14 cellular contexts compared by ENCODE assay signal in the genomic region with DNA sequence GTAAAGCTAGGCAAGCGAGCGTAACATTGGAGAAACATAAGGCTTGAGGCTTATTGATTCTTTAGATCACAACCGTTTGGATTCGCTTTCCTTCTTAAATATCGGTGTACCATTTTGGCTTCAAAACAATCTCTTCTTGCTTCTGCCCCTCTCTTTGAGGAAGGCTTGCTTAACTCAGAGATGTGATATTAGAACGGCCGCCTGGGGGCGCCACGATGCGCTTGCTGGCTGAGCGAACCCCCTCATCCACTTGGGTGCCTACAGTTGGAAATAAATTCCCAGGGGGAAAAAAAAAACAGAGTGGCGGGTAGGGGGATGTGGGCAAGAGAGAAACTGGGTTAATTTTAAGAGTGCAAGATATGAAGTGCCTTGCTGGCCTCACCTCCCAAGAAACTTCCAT.
DNase-seq lines count a peak whose midpoint lies in the region; ATAC-seq and TF ChIP-seq lines count a peak whose summit lies in the region.
"Had no signal": no experiment of that assay in that cellular context is flagged by ENCODE, and none has a peak within 500 bp of the region (broad histone marks: within the 10 kb centered on the region; RNA-seq: fewer than 3 reads in every experiment).

No MANE protein-coding gene starts in this region.

- 82% methylated on average over 12 of the region's 12 CpGs for WGBS in smooth muscle cell (ENCODE audit: low lambda C conversion rate)

- H3K27me3 ChIP-seq in breast epithelium (no peaks in the 10 kb centered on the region), PC-9 (ENCODE audit: insufficient read depth, low read depth) (peaks cover 12% of the 10 kb centered on the region; the same call in 1 of the 2 replicates), smooth muscle cell (ENCODE audit: low read depth) (no peaks in the 10 kb centered on the region)

- H3K27ac ChIP-seq in breast epithelium (no peak overlapping the region), PC-9 (no peak overlapping the region), smooth muscle cell (ENCODE audit: low read depth) (no peak overlapping the region)

- no peak overlapping the region for H3K4me2 ChIP-seq in PC-9
- no peak overlapping the region for H3K4me2 ChIP-seq in smooth muscle cell

- no peak for DNase-seq in MCF 10A (ENCODE audit: unreplicated experiment)
- no peak for DNase-seq in breast epithelium (ENCODE audit: low spot score in 2 of 2)
- no peak for DNase-seq in PC-9
- peak; percentile 2 to 4 for DNase-seq in erythroblast (lab: John Stamatoyannopoulos, UW)
- DNase-seq in smooth muscle cell (lab: John Stamatoyannopoulos, UW; ENCODE audit: unreplicated experiment): no peak
- no peak for DNase-seq in mucosa of descending colon
- no peak for DNase-seq in RKO (ENCODE audit: low spot score)
- DNase-seq: effector CD8-positive, alpha-beta T cell; NCI-H446; posterior cingulate gyrus; stimulated activated naive B cell treated with anti-CD40 and anti-IgM and Interleukin-4, amounts not matched to agents 10 μg/mL and 1 μg/mL and 100 μg/mL, for 72 hours had no signal

- H2AFZ ChIP-seq in PC-9 (no peak overlapping the region), smooth muscle cell (ENCODE audit: low read depth) (no peak overlapping the region)

- peak; percentile 26 for TF ChIP-seq CTCF in MCF 10A (IDR thresholded peaks at IDR 0.05; ENCODE audit: unreplicated experiment)
- TF ChIP-seq CTCF in breast epithelium (IDR thresholded peaks at IDR 0.05): no peak
- TF ChIP-seq CTCF in PC-9 (conservative IDR thresholded peaks at IDR 0.05): peak; percentile 35; the same call in 1 of the 2 replicates
- peak; percentile 31 for TF ChIP-seq CTCF in smooth muscle cell (IDR thresholded peaks at IDR 0.05; ENCODE audit: borderline replicate concordance, insufficient read depth, poor library complexity, severe bottlenecking)
- no peak for TF ChIP-seq CTCF in mucosa of descending colon (IDR thresholded peaks at IDR 0.05)

- no peak overlapping the region for H3K4me3 Mint-ChIP-seq in MCF 10A (ENCODE audit: unreplicated experiment)
- H3K4me3 Mint-ChIP-seq: memory B cell; stimulated activated naive B cell treated with anti-CD40 and anti-IgM and Interleukin-4, amounts not matched to agents 10 μg/mL and 1 μg/mL and 100 μg/mL, for 72 hours had no signal

- H3K4me1 Mint-ChIP-seq in MCF 10A (ENCODE audit: insufficient read depth, unreplicated experiment): no peaks in the 10 kb centered on the region
- H3K4me1 Mint-ChIP-seq: memory B cell; stimulated activated naive B cell treated with anti-CD40 and anti-IgM and Interleukin-4, amounts not matched to agents 10 μg/mL and 1 μg/mL and 100 μg/mL, for 72 hours had no signal

- no peaks in the 10 kb centered on the region for H3K36me3 Mint-ChIP-seq in MCF 10A (ENCODE audit: insufficient read depth, unreplicated experiment)
- H3K36me3 Mint-ChIP-seq: memory B cell; stimulated activated naive B cell treated with anti-CD40 and anti-IgM and Interleukin-4, amounts not matched to agents 10 μg/mL and 1 μg/mL and 100 μg/mL, for 72 hours had no signal

- no peak overlapping the region for H3K9ac ChIP-seq in smooth muscle cell (ENCODE audit: low read depth)

- no peaks in the 10 kb centered on the region for H3K79me2 ChIP-seq in PC-9 (ENCODE audit: low read depth)
- H3K79me2 ChIP-seq in smooth muscle cell (ENCODE audit: low read depth): peaks cover 5% of the 10 kb centered on the region

- H3F3A ChIP-seq in PC-9 (ENCODE audit: insufficient read depth, low read depth) (no peaks in the 10 kb centered on the region), smooth muscle cell (ENCODE audit: low read depth) (peaks cover 33% of the 10 kb centered on the region)

- H4K20me1 ChIP-seq in PC-9 (ENCODE audit: insufficient read depth): no peaks in the 10 kb centered on the region
- H4K20me1 ChIP-seq in smooth muscle cell (ENCODE audit: low read depth): no peaks in the 10 kb centered on the region

- H3K36me3 ChIP-seq in breast epithelium (no peaks in the 10 kb centered on the region), PC-9 (ENCODE audit: low read depth) (no peaks in the 10 kb centered on the region), smooth muscle cell (ENCODE audit: low read depth) (no peaks in the 10 kb centered on the region), mucosa of descending colon (ENCODE audit: low read depth) (no peaks in the 10 kb centered on the region)

- no peak overlapping the region for H3K27ac Mint-ChIP-seq in MCF 10A (ENCODE audit: low read depth, unreplicated experiment)
- H3K27ac Mint-ChIP-seq: memory B cell; stimulated activated naive B cell treated with anti-CD40 and anti-IgM and Interleukin-4, amounts not matched to agents 10 μg/mL and 1 μg/mL and 100 μg/mL, for 72 hours had no signal

- no peak for ATAC-seq in HG03196 (IDR thresholded peaks at IDR 0.05; ENCODE audit: unreplicated experiment)
- no peak for ATAC-seq in mucosa of descending colon
- ATAC-seq: Right ventricle myocardium inferior; stimulated activated naive B cell treated with anti-CD40 and anti-IgM and Interleukin-4, amounts not matched to agents 10 μg/mL and 1 μg/mL and 100 μg/mL, for 72 hours had no signal

- no peaks in the 10 kb centered on the region for H3K9me3 Mint-ChIP-seq in MCF 10A (ENCODE audit: unreplicated experiment)
- H3K9me3 Mint-ChIP-seq: stimulated activated naive B cell treated with anti-CD40 and anti-IgM and Interleukin-4, amounts not matched to agents 10 μg/mL and 1 μg/mL and 100 μg/mL, for 72 hours had no signal

- no peaks in the 10 kb centered on the region for H3K4me1 ChIP-seq in breast epithelium
- H3K4me1 ChIP-seq in PC-9 (replicated peaks; ENCODE audit: insufficient read depth): no peaks in the 10 kb centered on the region
- peaks cover 21% of the 10 kb centered on the region for H3K4me1 ChIP-seq in smooth muscle cell (ENCODE audit: low read depth)
- no peaks in the 10 kb centered on the region for H3K4me1 ChIP-seq in mucosa of descending colon (ENCODE audit: low read depth)

- H3K9me2 ChIP-seq in PC-9 (ENCODE audit: insufficient read depth): 0 out of 2 replicates have a peak, but pooled peaks cover 4% of the 10 kb centered on the region

- POLR2A ChIA-PET in MCF 10A (lab: Yijun Ruan, JAX): interaction anchor here (1.1 kb wide), 1 partner anchor 11 kb away, joined by 6 read pairs; no protein-coding TSS in a partner anchor
- POLR2A ChIA-PET in PC-9 (lab: Charles Lee; ENCODE audit: unreplicated experiment): no interaction called here

- TF ChIP-seq POLR2A in breast epithelium (IDR thresholded peaks at IDR 0.05): no peak
- no peak for TF ChIP-seq POLR2A in erythroblast (IDR thresholded peaks at IDR 0.05; ENCODE audit: low read length)

- CTCF ChIA-PET in MCF 10A (lab: Yijun Ruan, JAX): interaction anchor here (0.6 to 8.3 kb wide), 7 partner anchors 10 to 893 kb away, joined by 3 to 78 read pairs (median 7); no protein-coding TSS in a partner anchor
- CTCF ChIA-PET in PC-9 (lab: Charles Lee): no interaction called here

- H3K27me3 Mint-ChIP-seq in MCF 10A (ENCODE audit: insufficient read depth, unreplicated experiment): no peaks in the 10 kb centered on the region
- H3K27me3 Mint-ChIP-seq: memory B cell had no signal

- H3K9me3 ChIP-seq in breast epithelium: no peaks in the 10 kb centered on the region
- no peaks in the 10 kb centered on the region for H3K9me3 ChIP-seq in PC-9 (ENCODE audit: insufficient read depth, low read depth)
- H3K9me3 ChIP-seq in smooth muscle cell (replicated peaks; ENCODE audit: low read depth): no peaks in the 10 kb centered on the region
- no peaks in the 10 kb centered on the region for H3K9me3 ChIP-seq in mucosa of descending colon

- H3K4me3 ChIP-seq in breast epithelium: no peak overlapping the region
- H3K4me3 ChIP-seq in PC-9: no peak overlapping the region
- H3K4me3 ChIP-seq in smooth muscle cell: no peak overlapping the region
- no peak overlapping the region for H3K4me3 ChIP-seq in mucosa of descending colon

- BruUV-seq in MCF 10A (replicated peaks; lab: Mats Ljungman, UMichigan): no TSS peak
- BruUV-seq in PC-9 (replicated peaks; lab: Mats Ljungman, UMichigan): no TSS peak

- intact Hi-C loops in MCF 10A (cut with micrococcal nuclease) (loop anchor here (2.0 to 5.0 kb wide), 2 partner anchors 185 to 852 kb away; no protein-coding TSS in a partner anchor), breast epithelium (cut with DNase I; ENCODE audit: low total_unique reads) (no loop called here), PC-9 (cut with micrococcal nuclease; ENCODE audit: unreplicated experiment) (loop anchor here (10.0 kb wide), 1 partner anchor 181 kb away; no protein-coding TSS in a partner anchor), mucosa of descending colon (cut with DNase I, micrococcal nuclease) (no loop called here)

Comparison
In these comparisons a context has a peak if more than half of its experiments do, and no peak if none do; other contexts are left out.
1. CTCF ChIP-seq: peak in MCF 10A (single experiment), PC-9 (single experiment) and smooth muscle cell (single experiment); none in breast epithelium (0 of 3) and mucosa of descending colon (single experiment).
2. intact Hi-C loops: an anchor here in MCF 10A (2.0 to 5.0 kb wide) and PC-9 (10.0 kb wide); none called in breast epithelium and mucosa of descending colon.
3. DNase-seq: peak in erythroblast (2 of 2); none in MCF 10A (single experiment), breast epithelium (0 of 2), PC-9 (0 of 2), smooth muscle cell (single experiment), mucosa of descending colon (0 of 3) and RKO (single experiment).